22 cellular contexts compared by ENCODE assay signal in the genomic region with DNA sequence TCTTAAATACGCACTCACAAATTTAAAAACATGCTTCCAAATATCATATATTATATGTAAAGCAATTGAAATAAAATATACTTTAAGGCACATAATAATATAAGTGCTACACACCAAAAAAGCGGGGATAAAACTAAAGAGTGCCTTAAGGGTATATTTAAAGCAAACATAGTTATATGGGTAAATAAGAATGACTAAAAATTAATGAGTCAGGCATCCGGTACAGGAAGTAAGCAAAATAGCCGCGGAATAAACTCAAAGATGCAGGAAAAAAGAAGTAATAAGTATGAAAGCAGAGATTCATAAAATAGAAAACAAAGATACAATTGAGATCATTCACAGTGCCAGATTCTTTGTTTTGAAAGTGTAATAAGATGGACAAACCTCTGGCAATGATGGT.
"Had no signal": no experiment of that assay in that cellular context is flagged by ENCODE, and none has a peak within 500 bp of the region (broad histone marks: within the 10 kb centered on the region; RNA-seq: fewer than 3 reads in every experiment).

No MANE protein-coding gene starts in this region.

- ATAC-seq: left colon, left ventricle myocardium superior, pancreas, right cardiac atrium had no signal

- H3K4me1 ChIP-seq: colonic mucosa, esophagus squamous epithelium, pancreas, stomach, transverse colon had no signal

- H3K27ac ChIP-seq: colonic mucosa, dorsolateral prefrontal cortex, epithelial cell of prostate, esophagus squamous epithelium, hepatocyte, pancreas, stomach, thoracic aorta, transverse colon had no signal

- H3K4me3 ChIP-seq: colonic mucosa, dorsolateral prefrontal cortex, esophagus squamous epithelium, hepatocyte, lung, pancreas, stomach, thoracic aorta, transverse colon had no signal

- DNase-seq: colonic mucosa; dorsolateral prefrontal cortex; effector CD8-positive, alpha-beta T cell; esophagus squamous epithelium; foreskin fibroblast; left colon; left ventricle myocardium superior; mesendoderm; naive B cell; occipital lobe; pancreas; right cardiac atrium; small intestine; stimulated activated CD4-positive, alpha-beta T cell treated with anti-CD3 and anti-CD28 coated beads, Interleukin-12 subunit alpha, Interleukin-12 subunit beta, amount 100 ng/mL, for 4 hours; stimulated activated naive CD4-positive, alpha-beta T cell; stomach; substantia nigra; transverse colon had no signal

- H3K9me3 ChIP-seq: colonic mucosa, pancreas, thoracic aorta had no signal

- H3K36me3 ChIP-seq: colonic mucosa, esophagus squamous epithelium, pancreas, stomach, thoracic aorta, transverse colon had no signal

- H3K27me3 ChIP-seq: colonic mucosa, dorsolateral prefrontal cortex, esophagus squamous epithelium, hepatocyte, stomach, transverse colon had no signal
